In genomic region chr9:119003882-119004617, GRCh38 we compare ENCODE assay signal across 16 cellular contexts.
DNase-seq lines count a peak whose midpoint lies in the region; TF ChIP-seq lines count a peak whose summit lies in the region.
"Had no signal": no experiment of that assay in that cellular context is flagged by ENCODE, and none has a peak within 500 bp of the region (broad histone marks: within the 10 kb centered on the region; RNA-seq: fewer than 3 reads in every experiment).

No MANE protein-coding gene starts in this region.

- BruUV-seq in mammary epithelial cell (replicated peaks; lab: Mats Ljungman, UMichigan) (no TSS peak), PC-9 (replicated peaks; lab: Mats Ljungman, UMichigan) (no TSS peak)

- H4K20me1 ChIP-seq in mammary epithelial cell (ENCODE audit: insufficient read depth, low read length) (no peaks in the 10 kb centered on the region), PC-9 (ENCODE audit: insufficient read depth) (no peaks in the 10 kb centered on the region)

- H3K9ac ChIP-seq in mammary epithelial cell (ENCODE audit: insufficient read depth, low read length), result no peak overlapping the region

- H3K36me3 ChIP-seq in breast epithelium (no peaks in the 10 kb centered on the region), mammary epithelial cell (ENCODE audit: insufficient read depth, low read length) (no peaks in the 10 kb centered on the region), transverse colon (no peaks in the 10 kb centered on the region), PC-9 (ENCODE audit: low read depth) (no peaks in the 10 kb centered on the region)
- H3K36me3 ChIP-seq: uterus had no signal

- intact Hi-C loops in breast epithelium (cut with DNase I; ENCODE audit: low total_unique reads) (no loop called here), mammary epithelial cell (cut with micrococcal nuclease) (loop anchor here (5.0 to 10.0 kb wide), 2 partner anchors 363 to 1471 kb away; partner anchors contain the start of gene BRINP1), transverse colon (cut with DNase I; ENCODE audit: low total_unique reads) (no loop called here), PC-9 (cut with micrococcal nuclease; ENCODE audit: unreplicated experiment) (no loop called here)

- H3K79me2 ChIP-seq in mammary epithelial cell (ENCODE audit: insufficient read depth, low read length), result no peaks in the 10 kb centered on the region
- no peaks in the 10 kb centered on the region for H3K79me2 ChIP-seq in PC-9 (ENCODE audit: low read depth)

- 52% methylated on average over 2 of the region's 2 CpGs for whole genome bisulfite sequencing in mammary epithelial cell (ENCODE audit: low coverage, missing lambda C conversion rate)
- WGBS in transverse colon (ENCODE audit: low coverage in 1 of 2), 2 donors, result 66 to 67% methylated on average over 2 of the region's 2 CpGs

- dilution Hi-C loops in mammary epithelial cell (cut with HindIII; ENCODE audit: low sequenced_read_pairs), result no loop called here

- no peak for TF ChIP-seq POLR2A in breast epithelium (IDR thresholded peaks at IDR 0.05)
- no peak for TF ChIP-seq POLR2A in transverse colon (IDR thresholded peaks at IDR 0.05)

- POLR2A ChIA-PET in PC-9 (lab: Charles Lee; ENCODE audit: unreplicated experiment), result no interaction called here

- DNase-seq in breast epithelium (ENCODE audit: low spot score in 2 of 2) (no peak), mammary epithelial cell (no peak), fibroblast of gingiva (ENCODE audit: low read depth) (peak; percentile 12), myocyte (ENCODE audit: low read depth) (peak; percentile 61), transverse colon (no peak), PC-9 (no peak), activated gamma-delta T cell (lab: John Stamatoyannopoulos, UW) (no peak)
- no peak for DNase-seq in activated naive CD4-positive, alpha-beta T cell treated with anti-CD3 and anti-CD28 coated beads, Interleukin-2, amount 50 U/mL, for 16 hours
- DNase-seq: activated CD4-positive, alpha-beta T cell treated with anti-CD3 and anti-CD28 coated beads, Interleukin-2, amount 10 ng/mL, durations not matched to agents 24 days and 14 days; activated naive CD8-positive, alpha-beta T cell treated with anti-CD3 and anti-CD28 coated beads, Interleukin-2, amount 50 U/mL, for 24 hours; activated T-cell treated with anti-CD3 and anti-CD28 coated beads, Interleukin-2, amount 50 U/mL, for 1 hour; cortex of kidney; midbrain; NCI-H2107; T-helper 9 cell had no signal

- H3K4me3 ChIP-seq in breast epithelium (no peak overlapping the region), mammary epithelial cell (replicated peaks in 1 of 3; ENCODE audit: insufficient read depth in 1 of 3, low read depth in 2 of 3, low read length in 3 of 3) (no peak overlapping the region), transverse colon (no peak overlapping the region), PC-9 (no peak overlapping the region)
- H3K4me3 ChIP-seq: uterus had no signal

- in situ Hi-C loops in mammary epithelial cell (cut with MboI; ENCODE audit: low sequenced_read_pairs in 2 of 2) (no loop called here), transverse colon (cut with MboI; ENCODE audit: low pct_ligation_motif_present in 1 of 4, low pct_unique_long_range_greater_than_20kb in 1 of 4, low sequenced_read_pairs in 3 of 4) (no loop called here)

- H3K27ac ChIP-seq in breast epithelium (peak overlapping the region; percentile 83 to 88), mammary epithelial cell (ENCODE audit: insufficient read depth, low read depth, low read length) (no peak overlapping the region), transverse colon (peak overlapping the region; percentile 45 to 76 (median 62)), PC-9 (no peak overlapping the region)

- TF ChIP-seq CTCF in breast epithelium (IDR thresholded peaks at IDR 0.05) (no peak), mammary epithelial cell (conservative IDR thresholded peaks at IDR 0.05 in 1 of 2, IDR thresholded peaks at IDR 0.05 in 1 of 2; ENCODE audit: extremely low read depth in 1 of 2, insufficient read depth in 1 of 2, low read depth in 1 of 2, low read length in 2 of 2) (no peak), transverse colon (IDR thresholded peaks at IDR 0.05) (no peak), PC-9 (conservative IDR thresholded peaks at IDR 0.05) (no peak)

- H3K4me1 ChIP-seq in breast epithelium, result no peaks in the 10 kb centered on the region
- no peaks in the 10 kb centered on the region for H3K4me1 ChIP-seq in mammary epithelial cell (ENCODE audit: insufficient read depth, low read length)
- H3K4me1 ChIP-seq in transverse colon, result peaks cover 0 to 9% (median 1%) of the 10 kb centered on the region in 4 donors
- no peaks in the 10 kb centered on the region for H3K4me1 ChIP-seq in PC-9 (replicated peaks; ENCODE audit: insufficient read depth)

- H2AFZ ChIP-seq in mammary epithelial cell (ENCODE audit: low read depth, low read length), result no peak overlapping the region
- no peak overlapping the region for H2AFZ ChIP-seq in PC-9

- no peaks in the 10 kb centered on the region for H3K9me2 ChIP-seq in PC-9 (ENCODE audit: insufficient read depth)

- CTCF ChIA-PET in mammary epithelial cell (lab: Charles Lee; ENCODE audit: low non-redundant PET), result no interaction called here
- CTCF ChIA-PET in PC-9 (lab: Charles Lee), result no interaction called here

- H3K9me3 ChIP-seq in breast epithelium (no peaks in the 10 kb centered on the region), mammary epithelial cell (replicated peaks; ENCODE audit: insufficient read depth, low read length) (peaks cover 3% of the 10 kb centered on the region), transverse colon (no peaks in the 10 kb centered on the region), PC-9 (ENCODE audit: insufficient read depth, low read depth) (no peaks in the 10 kb centered on the region)
- H3K9me3 ChIP-seq: uterus had no signal

- no peaks in the 10 kb centered on the region for H3K27me3 ChIP-seq in breast epithelium
- H3K27me3 ChIP-seq in mammary epithelial cell (ENCODE audit: insufficient read depth, low read length), result no peaks in the 10 kb centered on the region
- no peaks in the 10 kb centered on the region for H3K27me3 ChIP-seq in transverse colon
- H3K27me3 ChIP-seq in PC-9 (ENCODE audit: insufficient read depth, low read depth), result no peaks in the 10 kb centered on the region
- H3K27me3 ChIP-seq: uterus had no signal

- H3F3A ChIP-seq in PC-9 (ENCODE audit: insufficient read depth, low read depth), result no peaks in the 10 kb centered on the region

- H3K4me2 ChIP-seq in mammary epithelial cell (ENCODE audit: insufficient read depth, low read depth, low read length) (no peak overlapping the region), PC-9 (no peak overlapping the region)

- TF ChIP-seq EP300 in transverse colon (IDR thresholded peaks at IDR 0.05; ENCODE audit: low read depth), result no peak

Comparison
In these comparisons a context has a peak if more than half of its experiments do, and no peak if none do; other contexts are left out.
1. H3K27ac ChIP-seq: peak in breast epithelium (2 of 2) and transverse colon (4 of 4); none in mammary epithelial cell (single experiment) and PC-9 (single experiment).
2. DNase-seq: peak in fibroblast of gingiva (single experiment) and myocyte (single experiment); none in breast epithelium (0 of 2), mammary epithelial cell (single experiment), transverse colon (single experiment), activated naive CD4-positive, alpha-beta T cell treated with anti-CD3 and anti-CD28 coated beads, Interleukin-2, amount 50 U/mL, for 16 hours (single experiment), PC-9 (0 of 2) and activated gamma-delta T cell (single experiment).